ENCODE assay signal across 30 cellular contexts in the genomic region with DNA sequence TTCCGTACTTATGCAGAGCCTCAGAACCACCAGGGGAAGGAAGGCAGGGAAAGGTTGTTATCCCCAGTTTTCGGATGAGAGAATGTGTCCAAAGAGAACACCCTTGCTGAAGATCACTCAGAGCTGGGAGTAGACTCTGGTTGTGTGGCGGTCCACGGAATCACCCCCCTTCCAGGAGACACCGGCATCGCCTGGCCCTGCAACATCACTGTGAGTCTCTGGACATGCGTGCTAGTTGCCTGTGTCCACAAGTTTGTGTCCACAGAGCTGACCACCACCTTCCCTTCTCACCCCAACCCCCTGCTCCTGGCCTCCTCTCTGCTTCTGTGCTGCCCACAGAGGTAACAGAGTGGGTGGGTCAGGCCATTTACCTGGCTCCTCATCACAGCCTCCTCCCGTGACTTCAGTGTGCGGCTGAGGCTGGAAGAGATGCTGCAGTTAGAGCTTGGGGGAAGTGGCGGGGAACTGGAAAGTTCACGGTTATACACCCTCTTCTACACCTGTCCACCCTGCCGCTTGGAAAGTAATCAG. TPM values are rescaled to one million over a fixed set of nuclear protein-coding genes. Genes with fewer than 3 reads are reported as not detected.
"Had no signal": no experiment of that assay in that cellular context is flagged by ENCODE, and none has a peak within 500 bp of the region (broad histone marks: within the 10 kb centered on the region; RNA-seq: fewer than 3 reads in every experiment).

No MANE protein-coding gene starts in this region.

- H3K79me2 ChIP-seq: parathyroid adenoma had no signal

- H3K4me1 Mint-ChIP-seq: activated naive CD4-positive, alpha-beta T cell treated with anti-CD3 and anti-CD28 coated beads, Interleukin-2, amount 50 U/mL, for 24 hours; activated naive CD8-positive, alpha-beta T cell treated with anti-CD3 and anti-CD28 coated beads, Interleukin-2, amount 50 U/mL, for 24 hours had no signal

- H3K9me3 Mint-ChIP-seq: activated naive CD4-positive, alpha-beta T cell treated with anti-CD3 and anti-CD28 coated beads, Interleukin-2, amount 50 U/mL, for 24 hours; activated naive CD8-positive, alpha-beta T cell treated with anti-CD3 and anti-CD28 coated beads, Interleukin-2, amount 50 U/mL, for 24 hours; central memory CD8-positive, alpha-beta T cell; dendritic cell treated with granulocyte-macrophage colony-stimulating factor and Interleukin-4, amounts not matched to agents 40 ng/mL and 50 ng/mL, for 4 days; natural killer cell treated with Interleukin-12 subunit alpha and Interleukin-12 subunit beta and Interleukin-15 and Interleukin-18, amount 100 ng/mL, for 72 hours; stimulated activated effector memory CD8-positive, alpha-beta T cell treated with anti-CD3 and anti-CD28 coated beads, Interleukin-12 subunit alpha, Interleukin-12 subunit beta, amount 100 ng/mL, for 72 hours; stimulated activated naive CD8-positive, alpha-beta T cell treated with anti-CD3 and anti-CD28 coated beads, Interleukin-15, Interleukin-2, amounts not matched to agents 100 ng/mL and 50 ng/mL, for 24 hours; type B pancreatic cell had no signal

- H3K27me3 Mint-ChIP-seq: activated naive CD4-positive, alpha-beta T cell treated with anti-CD3 and anti-CD28 coated beads, Interleukin-2, amount 50 U/mL, for 24 hours; activated naive CD8-positive, alpha-beta T cell treated with anti-CD3 and anti-CD28 coated beads, Interleukin-2, amount 50 U/mL, for 24 hours had no signal

- H3K36me3 Mint-ChIP-seq: activated naive CD4-positive, alpha-beta T cell treated with anti-CD3 and anti-CD28 coated beads, Interleukin-2, amount 50 U/mL, for 24 hours; natural killer cell treated with Interleukin-12 subunit alpha and Interleukin-12 subunit beta and Interleukin-15 and Interleukin-18, amount 100 ng/mL, for 72 hours; stimulated activated effector memory CD8-positive, alpha-beta T cell treated with anti-CD3 and anti-CD28 coated beads, Interleukin-12 subunit alpha, Interleukin-12 subunit beta, amount 100 ng/mL, for 72 hours; type B pancreatic cell had no signal

- H3K4me3 ChIP-seq: esophagus muscularis mucosa, heart right ventricle, left lung, lower lobe of right lung, right atrium auricular region, vagina had no signal

- H3K36me3 ChIP-seq: esophagus muscularis mucosa, left lung, lower lobe of right lung, right atrium auricular region, vagina had no signal

- H3K4me1 ChIP-seq: esophagus muscularis mucosa, foreskin keratinocyte, heart right ventricle, lower lobe of right lung, vagina had no signal

- H3K27me3 ChIP-seq: heart right ventricle, left lung, right atrium auricular region, vagina had no signal

- ATAC-seq: activated CD4-positive, CD25-positive, alpha-beta regulatory T cell treated with anti-CD3 and anti-CD28 coated beads, Interleukin-2, amount 50 U/mL, for 24 hours; activated naive CD8-positive, alpha-beta T cell treated with anti-CD3 and anti-CD28 coated beads, Interleukin-2, amount 50 U/mL, for 24 hours; foreskin keratinocyte; heart right ventricle; left lung; lower lobe of right lung; natural killer cell treated with Interleukin-12 subunit alpha and Interleukin-12 subunit beta and Interleukin-15 and Interleukin-18, amount 100 ng/mL, for 72 hours; stimulated activated effector memory CD8-positive, alpha-beta T cell treated with anti-CD3 and anti-CD28 coated beads, Interleukin-12 subunit alpha, Interleukin-12 subunit beta, amount 100 ng/mL, for 72 hours; T-helper 17 cell had no signal

- H3K27ac Mint-ChIP-seq: activated naive CD4-positive, alpha-beta T cell treated with anti-CD3 and anti-CD28 coated beads, Interleukin-2, amount 50 U/mL, for 24 hours; activated naive CD8-positive, alpha-beta T cell treated with anti-CD3 and anti-CD28 coated beads, Interleukin-2, amount 50 U/mL, for 24 hours; dendritic cell treated with granulocyte-macrophage colony-stimulating factor and Interleukin-4, amounts not matched to agents 40 ng/mL and 50 ng/mL, for 4 days; natural killer cell treated with Interleukin-12 subunit alpha and Interleukin-12 subunit beta and Interleukin-15 and Interleukin-18, amount 100 ng/mL, for 72 hours; stimulated activated effector memory CD8-positive, alpha-beta T cell treated with anti-CD3 and anti-CD28 coated beads, Interleukin-12 subunit alpha, Interleukin-12 subunit beta, amount 100 ng/mL, for 72 hours; stimulated activated naive CD8-positive, alpha-beta T cell treated with anti-CD3 and anti-CD28 coated beads, Interleukin-15, Interleukin-2, amounts not matched to agents 100 ng/mL and 50 ng/mL, for 24 hours; T-helper 17 cell; type B pancreatic cell had no signal

- DNase-seq: activated CD4-positive, alpha-beta T cell treated with anti-CD3 and anti-CD28 coated beads for 48 hours; activated CD4-positive, alpha-beta T cell treated with anti-CD3 and anti-CD28 coated beads, Interleukin-2, amount 50 U/mL, for 48 hours; activated CD8-positive, alpha-beta memory T cell treated with anti-CD3 and anti-CD28 coated beads for 24 hours; activated naive CD8-positive, alpha-beta T cell treated with anti-CD3 and anti-CD28 coated beads, Interleukin-2, amount 50 U/mL, for 24 hours; amygdala; effector CD4-positive, alpha-beta T cell; foreskin keratinocyte; heart right ventricle; left lung; lower lobe of right lung; mesendoderm; stimulated activated CD4-positive, alpha-beta T cell treated with anti-CD3 and anti-CD28 coated beads, Interleukin-4, amount 100 ng/mL, for 24 hours; T-helper 17 cell; T1000; WERI-Rb-1 had no signal

- H3K9me3 ChIP-seq: esophagus muscularis mucosa, heart right ventricle, left lung, lower lobe of right lung, right atrium auricular region, vagina had no signal

- H3K9ac ChIP-seq: parathyroid adenoma had no signal

- H3K4me3 Mint-ChIP-seq: activated naive CD4-positive, alpha-beta T cell treated with anti-CD3 and anti-CD28 coated beads, Interleukin-2, amount 50 U/mL, for 24 hours; activated naive CD8-positive, alpha-beta T cell treated with anti-CD3 and anti-CD28 coated beads, Interleukin-2, amount 50 U/mL, for 24 hours; central memory CD8-positive, alpha-beta T cell; dendritic cell treated with granulocyte-macrophage colony-stimulating factor and Interleukin-4, amounts not matched to agents 40 ng/mL and 50 ng/mL, for 4 days; natural killer cell treated with Interleukin-12 subunit alpha and Interleukin-12 subunit beta and Interleukin-15 and Interleukin-18, amount 100 ng/mL, for 72 hours; stimulated activated effector memory CD8-positive, alpha-beta T cell treated with anti-CD3 and anti-CD28 coated beads, Interleukin-12 subunit alpha, Interleukin-12 subunit beta, amount 100 ng/mL, for 72 hours; stimulated activated naive CD8-positive, alpha-beta T cell treated with anti-CD3 and anti-CD28 coated beads, Interleukin-15, Interleukin-2, amounts not matched to agents 100 ng/mL and 50 ng/mL, for 24 hours; T-helper 17 cell; type B pancreatic cell had no signal

- H3K27ac ChIP-seq: esophagus muscularis mucosa, foreskin keratinocyte, heart right ventricle, left lung, lower lobe of right lung, parathyroid adenoma, right atrium auricular region, vagina, WERI-Rb-1 had no signal

- H2AFZ ChIP-seq: parathyroid adenoma had no signal

RNA-seq across cellular contexts. Expression of gene MYBPH, which starts 7.3 kb away (rescaled TPM):
- total RNA-seq: esophagus muscularis mucosa; foreskin keratinocyte; heart right ventricle; lower lobe of right lung; mononuclear cell; natural killer cell treated with Interleukin-12 subunit alpha and Interleukin-12 subunit beta and Interleukin-15 and Interleukin-18, amount 100 ng/mL, for 72 hours; pulmonary artery endothelial cell; right atrium auricular region; subcutaneous adipose tissue; T-helper 17 cell; vagina had no signal

RNA-seq across cellular contexts. Expression of gene CHI3L1, which starts 18.2 kb away (rescaled TPM):
- total RNA-seq: foreskin keratinocyte, pulmonary artery endothelial cell, T-helper 17 cell had no signal

RNA-seq across cellular contexts. Expression of gene ADORA1, which starts 40.8 kb away (rescaled TPM):
- total RNA-seq: mononuclear cell; natural killer cell treated with Interleukin-12 subunit alpha and Interleukin-12 subunit beta and Interleukin-15 and Interleukin-18, amount 100 ng/mL, for 72 hours; pulmonary artery endothelial cell had no signal
